In the genomic region with DNA sequence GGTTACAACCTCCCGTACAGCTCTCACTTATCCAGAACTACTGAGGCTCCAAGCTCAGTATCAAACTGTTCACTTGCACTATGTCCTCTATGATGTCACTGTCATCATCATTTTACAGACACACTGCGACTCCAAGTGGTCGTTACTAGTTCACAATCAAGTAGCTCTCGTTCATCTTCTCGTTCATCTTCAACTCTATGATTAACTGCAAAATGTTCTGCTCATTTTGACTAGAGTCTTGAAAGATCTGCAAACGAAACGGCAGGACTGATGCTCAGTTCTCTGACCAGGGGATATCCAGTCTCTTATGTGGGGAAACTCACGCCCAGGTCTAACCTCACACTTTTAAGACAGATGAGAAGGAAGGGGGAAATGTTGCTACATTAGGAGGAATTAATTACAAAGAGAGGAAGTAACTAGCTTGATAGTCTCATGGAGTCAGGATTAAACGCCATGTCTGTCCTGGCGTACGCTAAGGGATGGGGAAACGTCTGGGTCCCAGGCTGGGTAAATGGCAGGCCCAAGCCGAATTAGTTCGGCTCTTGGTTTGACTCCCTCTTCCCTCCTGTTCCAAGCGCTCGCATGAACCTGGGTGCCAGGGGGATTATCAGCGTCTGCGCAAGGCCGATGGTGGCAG, we compare ENCODE assay signal across 7 cellular contexts. TPM values are rescaled to one million over a fixed set of nuclear protein-coding genes. Genes with fewer than 3 reads are reported as not detected.
A peak's percentile ranks its signal among the peaks of the same experiment; 100 is the strongest.
DNase-seq lines count a peak whose midpoint lies in the region; TF ChIP-seq lines count a peak whose summit lies in the region.

No MANE protein-coding gene starts in this region.

- intact Hi-C loops in mammary epithelial cell (cut with micrococcal nuclease) = loop anchor here (1.0 to 5.0 kb wide), 5 partner anchors 39 to 696 kb away; a partner anchor contains a TSS

- no peak for TF ChIP-seq RAD21 in liver (IDR thresholded peaks at IDR 0.05)

- peak overlapping the region; percentile 86 for H3K4me2 ChIP-seq in mammary epithelial cell (ENCODE audit: insufficient read depth, low read depth, low read length)

- TSS peak; percentile 54 for BruUV-seq in mammary epithelial cell (replicated peaks; lab: Mats Ljungman, UMichigan)

- H3K9me3 ChIP-seq in HAP-1 = no peaks in the 10 kb centered on the region
- no peaks in the 10 kb centered on the region for H3K9me3 ChIP-seq in NT2/D1 (ENCODE audit: insufficient read depth, low read length)
- H3K9me3 ChIP-seq in mammary epithelial cell (replicated peaks; ENCODE audit: insufficient read depth, low read length) = no peaks in the 10 kb centered on the region
- H3K9me3 ChIP-seq in liver (ENCODE audit: control insufficient read depth in 4 of 4, low read length in 3 of 4) = no peaks in the 10 kb centered on the region
- no peaks in the 10 kb centered on the region for H3K9me3 ChIP-seq in thymus (ENCODE audit: control insufficient read depth)

- H3K27me3 ChIP-seq in HAP-1 (ENCODE audit: low read depth) (no peaks in the 10 kb centered on the region), NT2/D1 (ENCODE audit: insufficient read depth, insufficient read length) (no peaks in the 10 kb centered on the region), mammary epithelial cell (ENCODE audit: insufficient read depth, low read length) (no peaks in the 10 kb centered on the region), liver (ENCODE audit: control insufficient read depth in 4 of 4, insufficient read depth in 4 of 4, low read length in 3 of 4) (no peaks in the 10 kb centered on the region), thymus (ENCODE audit: control insufficient read depth, insufficient read depth) (no peaks in the 10 kb centered on the region)

- peak overlapping the region; percentile 98 for H2AFZ ChIP-seq in mammary epithelial cell (ENCODE audit: low read depth, low read length)

- CTCF ChIA-PET in mammary epithelial cell (lab: Charles Lee; ENCODE audit: low non-redundant PET) = no interaction called here
- CTCF ChIA-PET in HEK293T (lab: Yijun Ruan, JAX) = interaction anchor here (0.6 to 1.3 kb wide), 2 partner anchors 9 to 463 kb away, joined by 3 to 5 read pairs; no protein-coding TSS in a partner anchor

- TF ChIP-seq CTCF in mammary epithelial cell (conservative IDR thresholded peaks at IDR 0.05 in 1 of 2, IDR thresholded peaks at IDR 0.05 in 1 of 2; ENCODE audit: extremely low read depth in 1 of 2, insufficient read depth in 1 of 2, low read depth in 1 of 2, low read length in 2 of 2) (no peak), liver (IDR thresholded peaks at IDR 0.05; ENCODE audit: low read depth, low read length, missing input control) (no peak)

- peak overlapping the region; percentile 98 for H3K27ac ChIP-seq in mammary epithelial cell (ENCODE audit: insufficient read depth, low read depth, low read length)
- H3K27ac ChIP-seq in liver (ENCODE audit: low read depth in 1 of 2, low read length in 2 of 2) = peak overlapping the region; percentile 94 to 95
- peak overlapping the region; percentile 62 for H3K27ac ChIP-seq in thymus (ENCODE audit: low read depth)

- H3K9ac ChIP-seq in NT2/D1 (ENCODE audit: insufficient read length, low read depth) (peak overlapping the region; percentile 97), mammary epithelial cell (ENCODE audit: insufficient read depth, low read length) (peak overlapping the region; percentile 99), liver (ENCODE audit: low read depth in 1 of 2, low read length in 2 of 2) (peak overlapping the region; percentile 42 to 83)

- DNase-seq in HAP-1 (ENCODE audit: low spot score in 2 of 2) = peak in 1 of 2 experiments; percentile 52
- no peak for DNase-seq in NT2/D1 (ENCODE audit: low read depth, low spot score)
- no peak for DNase-seq in mammary epithelial cell
- no peak for DNase-seq in HEK293T (ENCODE audit: extremely low spot score)
- DNase-seq in NCI-H82 treated with DMSO at 0.1 percent for 48 hours (lab: John Stamatoyannopoulos, UW; ENCODE audit: unreplicated experiment) = no peak

- in situ Hi-C loops in HAP-1 (cut with MboI; ENCODE audit: low sequenced_read_pairs) = no loop called here
- in situ Hi-C loops in mammary epithelial cell (cut with MboI; ENCODE audit: low sequenced_read_pairs in 2 of 2) = no loop called here

- POLR2A ChIA-PET in HEK293T (lab: Yijun Ruan, JAX) = interaction anchor here (0.5 to 2.5 kb wide), 16 partner anchors 9 to 329 kb away, joined by 3 to 8 read pairs (median 4); a partner anchor contains a TSS

- H3K36me3 ChIP-seq in HAP-1 (replicated peaks) = no peaks in the 10 kb centered on the region
- peaks cover 24% of the 10 kb centered on the region for H3K36me3 ChIP-seq in NT2/D1 (ENCODE audit: insufficient read depth, insufficient read length, low read length)
- peaks cover 3% of the 10 kb centered on the region for H3K36me3 ChIP-seq in mammary epithelial cell (ENCODE audit: insufficient read depth, low read length)
- H3K36me3 ChIP-seq in liver (ENCODE audit: control insufficient read depth in 4 of 4, insufficient read depth in 3 of 4, low read depth in 1 of 4, low read length in 3 of 4) = peaks cover 0 to 3% (median 0%) of the 10 kb centered on the region in 4 donors
- peaks cover 13% of the 10 kb centered on the region for H3K36me3 ChIP-seq in thymus (ENCODE audit: control insufficient read depth, insufficient read depth)

- WGBS in mammary epithelial cell (ENCODE audit: low coverage, missing lambda C conversion rate) = 28% methylated on average over 16 of the region's 19 CpGs
- 36% methylated on average over 19 of the region's 19 CpGs for WGBS in liver
- 68% methylated on average over 19 of the region's 19 CpGs for WGBS in thymus

- peaks cover 20% of the 10 kb centered on the region for H3K79me2 ChIP-seq in mammary epithelial cell (ENCODE audit: insufficient read depth, low read length)

- H3K4me3 ChIP-seq in HAP-1 = peak overlapping the region; percentile 65
- H3K4me3 ChIP-seq in NT2/D1 (ENCODE audit: insufficient read length, low read depth) = peak overlapping the region; percentile 87
- H3K4me3 ChIP-seq in mammary epithelial cell (replicated peaks in 1 of 3; ENCODE audit: insufficient read depth in 1 of 3, low read depth in 2 of 3, low read length in 3 of 3) = peak overlapping the region; percentile 67 to 85 (median 72)
- H3K4me3 ChIP-seq in liver (ENCODE audit: low read depth in 1 of 3, low read length in 3 of 3) = peak overlapping the region; percentile 66 to 98 (median 90)
- H3K4me3 ChIP-seq in thymus (ENCODE audit: low read length) = peak overlapping the region; percentile 83

- H3K4me1 ChIP-seq in HAP-1 (peaks cover 3% of the 10 kb centered on the region), NT2/D1 (ENCODE audit: insufficient read depth, insufficient read length) (no peaks in the 10 kb centered on the region), mammary epithelial cell (ENCODE audit: insufficient read depth, low read length) (peaks cover 23% of the 10 kb centered on the region), liver (ENCODE audit: control insufficient read depth in 4 of 4, insufficient read depth in 4 of 4, low read length in 3 of 4) (peaks cover 4 to 30% (median 18%) of the 10 kb centered on the region in 4 donors), thymus (ENCODE audit: control insufficient read depth, insufficient read depth, low read length) (peaks cover 13% of the 10 kb centered on the region)

- H4K20me1 ChIP-seq in mammary epithelial cell (ENCODE audit: insufficient read depth, low read length) = no peaks in the 10 kb centered on the region

- dilution Hi-C loops in mammary epithelial cell (cut with HindIII; ENCODE audit: low sequenced_read_pairs) = no loop called here

TF ChIP-seq in liver, 16 proteins besides CTCF, POLR2A, EP300 and RAD21 (continues in another document):
- no peak for TF ChIP-seq HNF4A (conservative IDR thresholded peaks at IDR 0.05)
- TF ChIP-seq SP1 (IDR thresholded peaks at IDR 0.05) = no peak
- TF ChIP-seq, protein P1, sequence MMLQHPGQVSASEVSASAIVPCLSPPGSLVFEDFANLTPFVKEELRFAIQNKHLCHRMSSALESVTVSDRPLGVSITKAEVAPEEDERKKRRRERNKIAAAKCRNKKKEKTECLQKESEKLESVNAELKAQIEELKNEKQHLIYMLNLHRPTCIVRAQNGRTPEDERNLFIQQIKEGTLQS (IDR thresholded peaks at IDR 0.05) = no peak
- TF ChIP-seq HNF4G (IDR thresholded peaks at IDR 0.05) = no peak

TF ChIP-seq in HEK293T, 16 proteins besides CTCF, POLR2A, EP300 and RAD21:
- TF ChIP-seq CTBP1 (IDR thresholded peaks at IDR 0.05; ENCODE audit: borderline replicate concordance) (no peak), L3MBTL2 (conservative IDR thresholded peaks at IDR 0.05) (no peak), LEF1 (IDR thresholded peaks at IDR 0.05; ENCODE audit: borderline replicate concordance) (no peak), ZNF384 (IDR thresholded peaks at IDR 0.05) (no peak), HDGF (IDR thresholded peaks at IDR 0.05; ENCODE audit: borderline replicate concordance) (no peak), FOXA1 (IDR thresholded peaks at IDR 0.05) (no peak), NFRKB (IDR thresholded peaks at IDR 0.05) (no peak)
- TF ChIP-seq, protein P2, sequence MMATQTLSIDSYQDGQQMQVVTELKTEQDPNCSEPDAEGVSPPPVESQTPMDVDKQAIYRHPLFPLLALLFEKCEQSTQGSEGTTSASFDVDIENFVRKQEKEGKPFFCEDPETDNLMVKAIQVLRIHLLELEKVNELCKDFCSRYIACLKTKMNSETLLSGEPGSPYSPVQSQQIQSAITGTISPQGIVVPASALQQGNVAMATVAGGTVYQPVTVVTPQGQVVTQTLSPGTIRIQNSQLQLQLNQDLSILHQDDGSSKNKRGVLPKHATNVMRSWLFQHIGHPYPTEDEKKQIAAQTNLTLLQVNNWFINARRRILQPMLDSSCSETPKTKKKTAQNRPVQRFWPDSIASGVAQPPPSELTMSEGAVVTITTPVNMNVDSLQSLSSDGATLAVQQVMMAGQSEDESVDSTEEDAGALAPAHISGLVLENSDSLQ (IDR thresholded peaks at IDR 0.05) = no peak

RNA-seq across cellular contexts. Expression of a gene that starts 0.8 kb away (rescaled TPM):
- total RNA-seq in mammary epithelial cell (10 to 100 TPM; 10.2 to 42.6 TPM), liver (1 to 10 TPM; 5.0 to 5.8 TPM)
- polyA plus RNA-seq in mammary epithelial cell (32.6 TPM), liver (10 to 100 TPM; 36.6 to 59.9 TPM), thymus (37.2 TPM)
- 19.7 TPM for polyA minus RNA-seq in mammary epithelial cell

RNA-seq across cellular contexts. Expression of a gene that starts 41.4 kb away (rescaled TPM):
- total RNA-seq in mammary epithelial cell (10 to 100 TPM; 23.0 to 41.1 TPM), liver (10 to 100 TPM; 13.1 to 23.8 TPM)
- polyA plus RNA-seq in mammary epithelial cell (17.6 TPM), liver (1 to 10 TPM; 6.5 to 8.5 TPM), thymus (8.2 TPM)
- polyA minus RNA-seq in mammary epithelial cell = 65.0 TPM
